ENCODE assay signal across 11 cellular contexts in genomic region chr20:8860011-8860495, GRCh38.
DNase-seq lines count a peak whose midpoint lies in the region; ATAC-seq and TF ChIP-seq lines count a peak whose summit lies in the region.
"Had no signal": no experiment of that assay in that cellular context is flagged by ENCODE, and none has a peak within 500 bp of the region (broad histone marks: within the 10 kb centered on the region; RNA-seq: fewer than 3 reads in every experiment).

No MANE protein-coding gene starts in this region.

- TF ChIP-seq CTCF in AG09319 (IDR thresholded peaks at IDR 0.05; ENCODE audit: low read depth, low read length): no peak

- intact Hi-C loops in left ventricle myocardium superior (cut with micrococcal nuclease): no loop called here

- ATAC-seq in GM21619 (IDR thresholded peaks at IDR 0.05; ENCODE audit: unreplicated experiment) (peak; percentile 73), left ventricle myocardium superior (no peak), GM21786 (IDR thresholded peaks at IDR 0.05; ENCODE audit: unreplicated experiment) (no peak)

- DNase-seq in AG09319 (ENCODE audit: extremely low read depth, low read depth): peak; percentile 64
- DNase-seq in NCI-H226: peak; percentile 53
- peak; percentile 88 for DNase-seq in fibroblast of peridontal ligament (ENCODE audit: extremely low read depth)
- DNase-seq in DMS79 (lab: John Stamatoyannopoulos, UW): no peak
- no peak for DNase-seq in left ventricle myocardium superior
- DNase-seq in UCSD-AML1 (lab: John Stamatoyannopoulos, UW; ENCODE audit: unreplicated experiment): no peak
- DNase-seq: central memory CD4-positive, alpha-beta T cell; NCI-H2107; SW 1271 had no signal

Comparison
In these comparisons a context has a peak if more than half of its experiments do, and no peak if none do; other contexts are left out.
1. DNase-seq: peak in AG09319 (single experiment), NCI-H226 (single experiment) and fibroblast of peridontal ligament (single experiment); none in DMS79 (single experiment), left ventricle myocardium superior (single experiment) and UCSD-AML1 (single experiment).